16 cellular contexts compared by ENCODE assay signal in the genomic region with DNA sequence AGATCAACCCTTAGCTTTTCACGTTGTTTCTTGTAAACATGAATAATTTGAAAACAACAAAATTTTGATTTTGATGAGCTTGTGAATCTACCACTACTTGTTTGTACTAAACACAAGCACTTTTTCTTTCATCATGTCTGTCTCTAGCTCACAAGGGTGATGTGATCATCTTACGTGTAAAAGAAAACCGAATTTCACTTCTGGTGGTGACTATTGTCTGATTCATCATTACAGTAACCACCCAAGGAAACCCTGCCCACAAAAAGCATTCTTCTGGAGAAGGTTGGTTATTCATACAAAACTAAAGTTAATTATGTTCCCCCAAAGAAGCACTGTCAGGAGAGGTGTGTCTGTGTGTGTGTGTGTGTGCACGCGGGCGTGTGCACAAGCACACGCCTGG.
A peak's percentile ranks its signal among the peaks of the same experiment; 100 is the strongest.
DNase-seq lines count a peak whose midpoint lies in the region; ATAC-seq, FAIRE-seq and TF ChIP-seq lines count a peak whose summit lies in the region.
"Had no signal": no experiment of that assay in that cellular context is flagged by ENCODE, and none has a peak within 500 bp of the region (broad histone marks: within the 10 kb centered on the region; RNA-seq: fewer than 3 reads in every experiment).

No MANE protein-coding gene starts in this region.

- peaks cover 16% of the 10 kb centered on the region for H3K27me3 Mint-ChIP-seq in activated CD8-positive, alpha-beta T cell treated with anti-CD3 and anti-CD28 coated beads for 36 hours
- peaks cover 10% of the 10 kb centered on the region for H3K27me3 Mint-ChIP-seq in activated CD8-positive, alpha-beta T cell treated with anti-CD3 and anti-CD28 coated beads, Interleukin-2, amount 10 ng/mL, durations not matched to agents 7 days and 5 days (ENCODE audit: low read depth)

- no peak overlapping the region for H3K27ac ChIP-seq in small intestine (ENCODE audit: low read depth in 1 of 2, low read length in 1 of 2)
- no peak overlapping the region for H3K27ac ChIP-seq in psoas muscle
- H3K27ac ChIP-seq: coronary artery, upper lobe of left lung had no signal

- CTCF ChIA-PET in activated CD8-positive, alpha-beta T cell treated with anti-CD3 and anti-CD28 coated beads for 36 hours (lab: Charles Lee) = no interaction called here
- CTCF ChIA-PET in activated CD8-positive, alpha-beta T cell treated with anti-CD3 and anti-CD28 coated beads, Interleukin-2, amount 10 ng/mL, durations not matched to agents 7 days and 5 days (lab: Charles Lee) = no interaction called here

- POLR2A ChIA-PET in activated CD8-positive, alpha-beta T cell treated with anti-CD3 and anti-CD28 coated beads for 36 hours (lab: Charles Lee) = interaction anchor here (0.7 kb wide), 1 partner anchor 24 kb away, joined by 3 read pairs; no protein-coding TSS in a partner anchor
- POLR2A ChIA-PET in activated CD8-positive, alpha-beta T cell treated with anti-CD3 and anti-CD28 coated beads, Interleukin-2, amount 10 ng/mL, durations not matched to agents 7 days and 5 days (lab: Charles Lee) = interaction anchor here (0.6 kb wide), 1 partner anchor 1339 kb away, joined by 3 read pairs; no protein-coding TSS in a partner anchor

- no peak overlapping the region for H3K4me3 Mint-ChIP-seq in activated CD8-positive, alpha-beta T cell treated with anti-CD3 and anti-CD28 coated beads for 36 hours
- no peak overlapping the region for H3K4me3 Mint-ChIP-seq in activated CD8-positive, alpha-beta T cell treated with anti-CD3 and anti-CD28 coated beads, Interleukin-2, amount 10 ng/mL, durations not matched to agents 7 days and 5 days
- H3K4me3 Mint-ChIP-seq in stimulated activated effector memory CD8-positive, alpha-beta T cell treated with anti-CD3 and anti-CD28 coated beads, Interleukin-12 subunit alpha, Interleukin-12 subunit beta, amount 100 ng/mL, for 72 hours = no peak overlapping the region
- H3K4me3 Mint-ChIP-seq: activated naive CD4-positive, alpha-beta T cell treated with anti-CD3 and anti-CD28 coated beads, Interleukin-2, amount 50 U/mL, for 24 hours had no signal

- no peaks in the 10 kb centered on the region for H3K36me3 ChIP-seq in bronchial epithelial cell (ENCODE audit: control insufficient read depth, insufficient read depth, low read length)
- H3K36me3 ChIP-seq in small intestine (ENCODE audit: control insufficient read depth in 2 of 2, insufficient read depth in 2 of 2, low read length in 2 of 2) = no peaks in the 10 kb centered on the region
- H3K36me3 ChIP-seq in psoas muscle (ENCODE audit: insufficient read depth in 1 of 2, low read depth in 1 of 2) = no peaks in the 10 kb centered on the region
- H3K36me3 ChIP-seq: MG63, upper lobe of left lung had no signal

- intact Hi-C loops in activated CD8-positive, alpha-beta T cell treated with anti-CD3 and anti-CD28 coated beads for 36 hours (cut with micrococcal nuclease) = no loop called here
- intact Hi-C loops in psoas muscle (cut with DNase I) = no loop called here

- H3K9me3 Mint-ChIP-seq in activated CD8-positive, alpha-beta T cell treated with anti-CD3 and anti-CD28 coated beads for 36 hours = no peaks in the 10 kb centered on the region
- H3K9me3 Mint-ChIP-seq in activated CD8-positive, alpha-beta T cell treated with anti-CD3 and anti-CD28 coated beads, Interleukin-2, amount 10 ng/mL, durations not matched to agents 7 days and 5 days (ENCODE audit: insufficient read depth) = no peaks in the 10 kb centered on the region
- H3K9me3 Mint-ChIP-seq in stimulated activated effector memory CD8-positive, alpha-beta T cell treated with anti-CD3 and anti-CD28 coated beads, Interleukin-12 subunit alpha, Interleukin-12 subunit beta, amount 100 ng/mL, for 72 hours = peaks cover 8% of the 10 kb centered on the region
- H3K9me3 Mint-ChIP-seq: activated naive CD4-positive, alpha-beta T cell treated with anti-CD3 and anti-CD28 coated beads, Interleukin-2, amount 50 U/mL, for 24 hours had no signal

- peak; percentile 83 for ATAC-seq in activated CD8-positive, alpha-beta T cell treated with anti-CD3 and anti-CD28 coated beads for 36 hours
- ATAC-seq in activated CD8-positive, alpha-beta T cell treated with anti-CD3 and anti-CD28 coated beads, Interleukin-2, amount 10 ng/mL, durations not matched to agents 7 days and 5 days = no peak
- ATAC-seq in stimulated activated effector memory CD8-positive, alpha-beta T cell treated with anti-CD3 and anti-CD28 coated beads, Interleukin-12 subunit alpha, Interleukin-12 subunit beta, amount 100 ng/mL, for 72 hours = peak; percentile 74
- ATAC-seq in psoas muscle = no peak

- H3K9me3 ChIP-seq in small intestine (ENCODE audit: control insufficient read depth, low read depth) (no peaks in the 10 kb centered on the region), psoas muscle (no peaks in the 10 kb centered on the region)
- H3K9me3 ChIP-seq: MG63, upper lobe of left lung had no signal

- no peak overlapping the region for H3K27ac Mint-ChIP-seq in activated CD8-positive, alpha-beta T cell treated with anti-CD3 and anti-CD28 coated beads for 36 hours
- H3K27ac Mint-ChIP-seq in activated CD8-positive, alpha-beta T cell treated with anti-CD3 and anti-CD28 coated beads, Interleukin-2, amount 10 ng/mL, durations not matched to agents 7 days and 5 days = no peak overlapping the region
- no peak overlapping the region for H3K27ac Mint-ChIP-seq in stimulated activated effector memory CD8-positive, alpha-beta T cell treated with anti-CD3 and anti-CD28 coated beads, Interleukin-12 subunit alpha, Interleukin-12 subunit beta, amount 100 ng/mL, for 72 hours
- H3K27ac Mint-ChIP-seq: activated naive CD4-positive, alpha-beta T cell treated with anti-CD3 and anti-CD28 coated beads, Interleukin-2, amount 50 U/mL, for 24 hours had no signal

- H3K4me1 ChIP-seq in small intestine (ENCODE audit: control insufficient read depth in 2 of 2, insufficient read depth in 1 of 2, low read depth in 1 of 2, low read length in 1 of 2) (no peaks in the 10 kb centered on the region), psoas muscle (no peaks in the 10 kb centered on the region)
- H3K4me1 ChIP-seq: upper lobe of left lung had no signal

- TF ChIP-seq CTCF in activated CD8-positive, alpha-beta T cell treated with anti-CD3 and anti-CD28 coated beads for 36 hours (IDR thresholded peaks at IDR 0.05) = no peak
- no peak for TF ChIP-seq CTCF in bronchial epithelial cell (IDR thresholded peaks at IDR 0.05; ENCODE audit: insufficient read depth, low read length, severe bottlenecking)
- TF ChIP-seq CTCF in psoas muscle (IDR thresholded peaks at IDR 0.05) = no peak

- no peaks in the 10 kb centered on the region for H3K36me3 Mint-ChIP-seq in activated CD8-positive, alpha-beta T cell treated with anti-CD3 and anti-CD28 coated beads for 36 hours (ENCODE audit: low read depth)
- no peaks in the 10 kb centered on the region for H3K36me3 Mint-ChIP-seq in activated CD8-positive, alpha-beta T cell treated with anti-CD3 and anti-CD28 coated beads, Interleukin-2, amount 10 ng/mL, durations not matched to agents 7 days and 5 days (ENCODE audit: low read depth)
- H3K36me3 Mint-ChIP-seq in stimulated activated effector memory CD8-positive, alpha-beta T cell treated with anti-CD3 and anti-CD28 coated beads, Interleukin-12 subunit alpha, Interleukin-12 subunit beta, amount 100 ng/mL, for 72 hours = no peaks in the 10 kb centered on the region
- H3K36me3 Mint-ChIP-seq: activated naive CD4-positive, alpha-beta T cell treated with anti-CD3 and anti-CD28 coated beads, Interleukin-2, amount 50 U/mL, for 24 hours had no signal

- 73 to 78% (median 77%) methylated on average over 7 of the region's 7 CpGs for WGBS in small intestine, 3 donors
- 81 to 86% (median 83%) methylated on average over 7 of the region's 7 CpGs for WGBS in psoas muscle, 3 donors

- peaks cover 11% of the 10 kb centered on the region for H3K4me1 Mint-ChIP-seq in activated CD8-positive, alpha-beta T cell treated with anti-CD3 and anti-CD28 coated beads for 36 hours (ENCODE audit: low read depth)
- H3K4me1 Mint-ChIP-seq in activated CD8-positive, alpha-beta T cell treated with anti-CD3 and anti-CD28 coated beads, Interleukin-2, amount 10 ng/mL, durations not matched to agents 7 days and 5 days (ENCODE audit: low read depth) = peaks cover 18% of the 10 kb centered on the region
- no peaks in the 10 kb centered on the region for H3K4me1 Mint-ChIP-seq in stimulated activated effector memory CD8-positive, alpha-beta T cell treated with anti-CD3 and anti-CD28 coated beads, Interleukin-12 subunit alpha, Interleukin-12 subunit beta, amount 100 ng/mL, for 72 hours

- no peak overlapping the region for H3K4me3 ChIP-seq in bronchial epithelial cell (ENCODE audit: low read depth, low read length)
- no peak overlapping the region for H3K4me3 ChIP-seq in small intestine (ENCODE audit: low read depth in 1 of 2, low read length in 2 of 2)
- no peak overlapping the region for H3K4me3 ChIP-seq in psoas muscle
- H3K4me3 ChIP-seq: MG63 had no signal

- DNase-seq in activated CD8-positive, alpha-beta T cell treated with anti-CD3 and anti-CD28 coated beads for 36 hours = peak; percentile 19
- no peak for DNase-seq in activated CD8-positive, alpha-beta T cell treated with anti-CD3 and anti-CD28 coated beads, Interleukin-2, amount 10 ng/mL, durations not matched to agents 7 days and 5 days
- DNase-seq in LHCN-M2 (ENCODE audit: low read depth) (peak; percentile 12), bronchial epithelial cell (ENCODE audit: low read depth) (peak; percentile 89), small intestine (no peak), psoas muscle (no peak)
- DNase-seq in stimulated activated effector memory CD8-positive, alpha-beta T cell treated with anti-CD3 and anti-CD28 coated beads, Interleukin-12 subunit alpha, Interleukin-12 subunit beta, amount 100 ng/mL, for 72 hours (ENCODE audit: low spot score in 2 of 2) = no peak
- no peak for DNase-seq in stimulated activated CD4-positive, alpha-beta T cell treated with anti-CD3 and anti-CD28 coated beads, Interleukin-15, amount 100 ng/mL, for 24 hours
- DNase-seq: activated CD8-positive, alpha-beta memory T cell treated with anti-CD3 and anti-CD28 coated beads for 24 hours; GOT3; MG63; midbrain; NCI-H345; upper lobe of left lung had no signal

- FAIRE-seq in bronchial epithelial cell (lab: Jason Lieb, UNC) = peak; percentile 7
- FAIRE-seq in small intestine (lab: Jason Lieb, UNC) = no peak

- H3K27me3 ChIP-seq in bronchial epithelial cell (ENCODE audit: control insufficient read depth, insufficient read depth, low read length) = no peaks in the 10 kb centered on the region
- H3K27me3 ChIP-seq in small intestine (ENCODE audit: control insufficient read depth in 2 of 2, insufficient read depth in 2 of 2, low read length in 2 of 2) = no peaks in the 10 kb centered on the region
- peaks cover 0 to 13% (median 0%) of the 10 kb centered on the region in 3 donors for H3K27me3 ChIP-seq in psoas muscle (ENCODE audit: insufficient read depth in 3 of 3, low read length in 2 of 3)
- H3K27me3 ChIP-seq: MG63, upper lobe of left lung had no signal

Comparison
In these comparisons a context has a peak if more than half of its experiments do, and no peak if none do; other contexts are left out.
1. ATAC-seq: peak in activated CD8-positive, alpha-beta T cell treated with anti-CD3 and anti-CD28 coated beads for 36 hours (single experiment) and stimulated activated effector memory CD8-positive, alpha-beta T cell treated with anti-CD3 and anti-CD28 coated beads, Interleukin-12 subunit alpha, Interleukin-12 subunit beta, amount 100 ng/mL, for 72 hours (single experiment); none in activated CD8-positive, alpha-beta T cell treated with anti-CD3 and anti-CD28 coated beads, Interleukin-2, amount 10 ng/mL, durations not matched to agents 7 days and 5 days (single experiment) and psoas muscle (0 of 4).
2. DNase-seq: peak in activated CD8-positive, alpha-beta T cell treated with anti-CD3 and anti-CD28 coated beads for 36 hours (single experiment), LHCN-M2 (single experiment) and bronchial epithelial cell (single experiment); none in activated CD8-positive, alpha-beta T cell treated with anti-CD3 and anti-CD28 coated beads, Interleukin-2, amount 10 ng/mL, durations not matched to agents 7 days and 5 days (single experiment), stimulated activated effector memory CD8-positive, alpha-beta T cell treated with anti-CD3 and anti-CD28 coated beads, Interleukin-12 subunit alpha, Interleukin-12 subunit beta, amount 100 ng/mL, for 72 hours (0 of 2), stimulated activated CD4-positive, alpha-beta T cell treated with anti-CD3 and anti-CD28 coated beads, Interleukin-15, amount 100 ng/mL, for 24 hours (single experiment), small intestine (single experiment) and psoas muscle (0 of 2).